28 cellular contexts compared by ENCODE assay signal in genomic region chr3:153693207-153693606, GRCh38.
"Had no signal": no experiment of that assay in that cellular context is flagged by ENCODE, and none has a peak within 500 bp of the region (broad histone marks: within the 10 kb centered on the region; RNA-seq: fewer than 3 reads in every experiment).

No MANE protein-coding gene starts in this region.

- ATAC-seq: left colon; left lung; lower lobe of right lung; naive thymus-derived CD8-positive, alpha-beta T cell; right lobe of liver; upper lobe of right lung had no signal

- H3K36me3 Mint-ChIP-seq: immature natural killer cell; naive thymus-derived CD8-positive, alpha-beta T cell; neural progenitor cell had no signal

- H3K27ac Mint-ChIP-seq: immature natural killer cell; naive thymus-derived CD8-positive, alpha-beta T cell; nephron; neural progenitor cell; stimulated activated naive CD8-positive, alpha-beta T cell treated with anti-CD3 and anti-CD28 coated beads, Interleukin-15, Interleukin-2, amounts not matched to agents 100 ng/mL and 50 ng/mL, for 24 hours had no signal

- H3K9me3 ChIP-seq: left lung, lower lobe of right lung, neutrophil, right atrium auricular region, right lobe of liver, suprapubic skin, thoracic aorta, tibial artery, upper lobe of right lung had no signal

- H2AFZ ChIP-seq: neural progenitor cell, parathyroid adenoma had no signal

- H3K4me1 Mint-ChIP-seq: immature natural killer cell; naive thymus-derived CD8-positive, alpha-beta T cell; nephron had no signal

- H3K4me1 ChIP-seq: left lung, lower lobe of right lung, parathyroid adenoma, right atrium auricular region, right lobe of liver, tibial artery, upper lobe of right lung had no signal

- H3K9ac ChIP-seq: neural progenitor cell, parathyroid adenoma had no signal

- H3K4me2 ChIP-seq: neural progenitor cell, smooth muscle cell had no signal

- H3K27me3 Mint-ChIP-seq: naive thymus-derived CD8-positive, alpha-beta T cell; stimulated activated naive CD8-positive, alpha-beta T cell treated with anti-CD3 and anti-CD28 coated beads, Interleukin-15, Interleukin-2, amounts not matched to agents 100 ng/mL and 50 ng/mL, for 24 hours had no signal

- H3K4me3 ChIP-seq: left lung, lower lobe of right lung, neural progenitor cell, right atrium auricular region, right lobe of liver, smooth muscle cell, suprapubic skin, thoracic aorta, tibial artery, upper lobe of right lung had no signal

- H3K79me2 ChIP-seq: parathyroid adenoma had no signal

- H3K4me3 Mint-ChIP-seq: immature natural killer cell; naive thymus-derived CD8-positive, alpha-beta T cell; nephron; neural progenitor cell; stimulated activated naive CD8-positive, alpha-beta T cell treated with anti-CD3 and anti-CD28 coated beads, Interleukin-15, Interleukin-2, amounts not matched to agents 100 ng/mL and 50 ng/mL, for 24 hours had no signal

- H3K36me3 ChIP-seq: left lung, lower lobe of right lung, neural progenitor cell, neutrophil, right atrium auricular region, right lobe of liver, suprapubic skin, thoracic aorta, tibial artery, upper lobe of right lung had no signal

- H3K27ac ChIP-seq: left lung, lower lobe of right lung, neural progenitor cell, neutrophil, parathyroid adenoma, right atrium auricular region, right lobe of liver, suprapubic skin, thoracic aorta, tibial artery, upper lobe of right lung had no signal

- DNase-seq: hypothalamus; immature natural killer cell; kidney; left colon; left lung; lower lobe of right lung; mammary epithelial cell; mesenchymal stem cell; naive thymus-derived CD8-positive, alpha-beta T cell; occipital lobe; right lobe of liver; stimulated activated CD4-positive, alpha-beta T cell treated with anti-CD3 and anti-CD28 coated beads, Interleukin-1b, Interleukin-23, amount 100 ng/mL, for 48 hours; stimulated activated CD4-positive, alpha-beta T cell treated with anti-CD3 and anti-CD28 coated beads, Interleukin-2, amount 100 ng/mL, for 48 hours; stimulated activated naive CD4-positive, alpha-beta T cell; tibial artery; trophoblast cell; upper lobe of right lung had no signal

- H3K9me3 Mint-ChIP-seq: immature natural killer cell; naive thymus-derived CD8-positive, alpha-beta T cell; nephron; neural progenitor cell; stimulated activated naive CD8-positive, alpha-beta T cell treated with anti-CD3 and anti-CD28 coated beads, Interleukin-15, Interleukin-2, amounts not matched to agents 100 ng/mL and 50 ng/mL, for 24 hours had no signal

- FAIRE-seq: islet of Langerhans, urothelium cell line had no signal

- H3K27me3 ChIP-seq: left lung, neural progenitor cell, neutrophil, right atrium auricular region, right lobe of liver, suprapubic skin, tibial artery, upper lobe of right lung had no signal
